25 cellular contexts compared by ENCODE assay signal in the genomic region with DNA sequence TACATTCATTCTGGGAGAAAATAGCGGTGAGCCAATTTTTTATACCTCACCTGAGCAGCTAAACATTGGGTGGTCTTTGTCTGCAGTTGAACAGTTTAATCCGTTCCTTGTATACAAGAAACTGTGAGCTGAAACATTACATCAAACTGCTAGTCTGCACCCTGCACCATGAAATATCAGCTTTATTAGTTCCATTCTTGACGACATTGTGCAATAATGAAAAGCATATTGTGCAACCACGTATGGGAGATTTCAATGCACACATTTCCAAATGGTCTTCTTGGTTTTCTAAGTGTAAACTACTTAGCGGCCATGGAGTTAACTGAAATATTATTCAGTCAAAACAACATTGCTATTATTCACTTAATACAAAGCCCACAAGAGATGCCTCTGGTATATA.
DNase-seq lines count a peak whose midpoint lies in the region; ATAC-seq, FAIRE-seq and TF ChIP-seq lines count a peak whose summit lies in the region.
"Had no signal": no experiment of that assay in that cellular context is flagged by ENCODE, and none has a peak within 500 bp of the region (broad histone marks: within the 10 kb centered on the region; RNA-seq: fewer than 3 reads in every experiment).

No MANE protein-coding gene starts in this region.

- H3K23ac ChIP-seq in H1 (ENCODE audit: insufficient read length) (no peak overlapping the region), mesenchymal stem cell (ENCODE audit: low read length in 2 of 2) (no peak overlapping the region)

- ATAC-seq in HG03045 (IDR thresholded peaks at IDR 0.05; ENCODE audit: unreplicated experiment): no peak
- no peak for ATAC-seq in SK-N-SH treated with all-trans-retinoic acid at 6 μM for 48 hours
- ATAC-seq: HCT116; heart left ventricle; lower lobe of right lung; stimulated activated memory B cell treated with anti-CD40 and anti-IgM and Interleukin-4, amounts not matched to agents 10 μg/mL and 1 μg/mL and 100 μg/mL, for 72 hours had no signal

- H3K79me1 ChIP-seq in H1 (ENCODE audit: low read depth, low read length): no peaks in the 10 kb centered on the region
- H3K79me1 ChIP-seq in mesenchymal stem cell (replicated peaks; ENCODE audit: low read length, poor library complexity, severe bottlenecking): no peaks in the 10 kb centered on the region

- H2BK5ac ChIP-seq in H1 (ENCODE audit: low read depth, low read length) (no peak overlapping the region), mesenchymal stem cell (ENCODE audit: low read depth, low read length, poor library complexity, severe bottlenecking) (no peak overlapping the region)

- H2BK15ac ChIP-seq in H1 (ENCODE audit: low read length) (no peak overlapping the region), mesenchymal stem cell (ENCODE audit: low read depth, poor library complexity, severe bottlenecking) (no peak overlapping the region)

- CTCF ChIA-PET in H1 (lab: Charles Lee; ENCODE audit: partially characterized antibody): interaction anchor here (0.7 to 1.5 kb wide), 4 partner anchors 8 to 113 kb away, joined by 3 to 4 read pairs (median 4); no protein-coding TSS in a partner anchor

- H2AK5ac ChIP-seq in H1 (ENCODE audit: low read depth, low read length) (no peak overlapping the region), mesenchymal stem cell (ENCODE audit: low read length, severe bottlenecking) (no peak overlapping the region)

- H3K23me2 ChIP-seq in H1 (ENCODE audit: low read depth, low read length): no peaks in the 10 kb centered on the region

- DNase-seq in EL: peak; percentile 7
- DNase-seq in NOMO-1 treated with DMSO at 0.1 percent for 48 hours (lab: John Stamatoyannopoulos, UW; ENCODE audit: unreplicated experiment): peak; percentile 59
- DNase-seq in H1 (ENCODE audit: low read depth in 1 of 2, low spot score in 2 of 2): peak in 1 of 2 experiments; percentile 13
- DNase-seq in mesenchymal stem cell: peak; percentile 35
- no peak for DNase-seq in tibial artery
- DNase-seq: activated B cell treated with CpG ODN at 0.5 μM for 24 hours; activated CD4-positive, alpha-beta memory T cell treated with anti-CD3 and anti-CD28 coated beads for 36 hours; activated naive CD4-positive, alpha-beta T cell; aorta; heart left ventricle; immature natural killer cell; lower lobe of right lung; NCI-H2107; NCI-H510A treated with DMSO at 0.1 percent for 48 hours; occipital lobe; SHP77 treated with DMSO at 0.1 percent for 48 hours; T-helper 2 cell had no signal

- POLR2A ChIA-PET in H1 (lab: Charles Lee; ENCODE audit: partially characterized antibody): interaction anchor here (0.8 kb wide), 1 partner anchor 10 kb away, joined by 3 read pairs; no protein-coding TSS in a partner anchor

- WGBS in H1 (ENCODE audit: extremely low coverage in 1 of 2, insufficient coverage in 1 of 2, insufficient read length in 1 of 2, insufficient replicate concordance in 2 of 2, low coverage in 1 of 2, low lambda C conversion rate in 2 of 2, missing lambda C conversion rate in 1 of 2), 2 experiments: 92% methylated on average over 5 of the region's 5 CpGs; no CpG with 5 or more reads in 1 of the 2 experiments
- WGBS in mesenchymal stem cell: 100% methylated on average over 4 of the region's 5 CpGs

- H3K56ac ChIP-seq in H1 (replicated peaks; ENCODE audit: insufficient read length, low read depth, low read length): no peak overlapping the region

- no peak overlapping the region for H4K5ac ChIP-seq in H1 (ENCODE audit: insufficient read length, low read depth, low read length)

- H3K9me3 ChIP-seq in H1 (ENCODE audit: insufficient read depth in 2 of 2, low read depth in 1 of 2, low read length in 1 of 2) (no peaks in the 10 kb centered on the region), mesenchymal stem cell (ENCODE audit: control insufficient read depth, low read length) (no peaks in the 10 kb centered on the region), tibial artery (no peaks in the 10 kb centered on the region)
- H3K9me3 ChIP-seq: heart left ventricle, lower lobe of right lung, right atrium auricular region, tibial nerve had no signal

- no peak for TF ChIP-seq RAD21 in H1 (IDR thresholded peaks at IDR 0.05 in 1 of 2, conservative IDR thresholded peaks at IDR 0.05 in 1 of 2; ENCODE audit: low read depth in 2 of 2, low read length in 2 of 2)

- H3K4me2 ChIP-seq in H1 (ENCODE audit: insufficient read depth in 1 of 2, low read depth in 2 of 2, low read length in 2 of 2): no peak overlapping the region
- no peak overlapping the region for H3K4me2 ChIP-seq in mesenchymal stem cell (ENCODE audit: low read length, poor library complexity, severe bottlenecking)

- intact Hi-C loops in tibial artery (cut with DNase I; ENCODE audit: low total_unique reads): no loop called here

- H3K4me1 ChIP-seq in H1 (replicated peaks in 1 of 4; ENCODE audit: control insufficient read depth in 3 of 4, insufficient read depth in 4 of 4, low read length in 3 of 4) (no peaks in the 10 kb centered on the region; a peak in 2 of 7 replicates), mesenchymal stem cell (ENCODE audit: control insufficient read depth, insufficient read depth, low read depth, low read length) (peaks cover 3% of the 10 kb centered on the region), tibial artery (no peaks in the 10 kb centered on the region)
- H3K4me1 ChIP-seq: right atrium auricular region had no signal

- no peak overlapping the region for H2AFZ ChIP-seq in H1 (ENCODE audit: low read length)
- no peak overlapping the region for H2AFZ ChIP-seq in mesenchymal stem cell (ENCODE audit: low read depth, low read length)

- H3K27ac ChIP-seq in H1 (ENCODE audit: low read depth, low read length): no peak overlapping the region
- H3K27ac ChIP-seq in mesenchymal stem cell (ENCODE audit: low read length, poor library complexity, severe bottlenecking): no peak overlapping the region
- no peak overlapping the region for H3K27ac ChIP-seq in tibial artery
- H3K27ac ChIP-seq: heart left ventricle, lower lobe of right lung, right atrium auricular region, tibial nerve had no signal

- no peaks in the 10 kb centered on the region for H4K20me1 ChIP-seq in H1 (replicated peaks in 1 of 2; ENCODE audit: control insufficient read depth in 1 of 2, insufficient read depth in 2 of 2, low read length in 2 of 2)

- H2BK120ac ChIP-seq in H1 (replicated peaks; ENCODE audit: low read depth, low read length) (no peak overlapping the region), mesenchymal stem cell (ENCODE audit: low read depth, low read length) (no peak overlapping the region)

- no peak for TF ChIP-seq CTCF in H1 (IDR thresholded peaks at IDR 0.05; ENCODE audit: control extremely low read depth in 1 of 3, insufficient read depth in 1 of 3, low read depth in 1 of 3, low read length in 3 of 3)
- no peak for TF ChIP-seq CTCF in tibial artery (IDR thresholded peaks at IDR 0.05)

- no peak overlapping the region for H3K4ac ChIP-seq in H1 (replicated peaks; ENCODE audit: insufficient read length, low read depth, low read length)
- H3K4ac ChIP-seq in mesenchymal stem cell (ENCODE audit: low read depth in 1 of 2, low read length in 2 of 2): no peak overlapping the region

- no peak overlapping the region for H3K18ac ChIP-seq in H1 (ENCODE audit: extremely low read depth, low read length)
- H3K18ac ChIP-seq in mesenchymal stem cell (ENCODE audit: low read depth in 1 of 2, low read length in 2 of 2): no peak overlapping the region

- H4K91ac ChIP-seq in H1 (replicated peaks; ENCODE audit: insufficient read length, low read length): no peak overlapping the region
- no peak overlapping the region for H4K91ac ChIP-seq in mesenchymal stem cell (ENCODE audit: low read length)

- H2BK12ac ChIP-seq in H1 (ENCODE audit: low read depth, low read length) (no peak overlapping the region), mesenchymal stem cell (ENCODE audit: low read length in 2 of 2) (no peak overlapping the region)

- no peaks in the 10 kb centered on the region for H3K27me3 ChIP-seq in H1 (replicated peaks in 1 of 4; ENCODE audit: control insufficient read depth in 3 of 4, extremely low read depth in 1 of 4, insufficient read depth in 3 of 4, low read length in 3 of 4)
- peaks cover 4 to 27% of the 10 kb centered on the region in 2 experiments for H3K27me3 ChIP-seq in mesenchymal stem cell (ENCODE audit: control insufficient read depth in 1 of 2, insufficient read depth in 1 of 2, low read length in 2 of 2)
- H3K27me3 ChIP-seq in tibial artery: no peaks in the 10 kb centered on the region
- H3K27me3 ChIP-seq: heart left ventricle, right atrium auricular region, tibial nerve had no signal

- H2BK20ac ChIP-seq in H1 (ENCODE audit: low read length): no peak overlapping the region

- H3K36me3 ChIP-seq in H1 (ENCODE audit: control insufficient read depth in 2 of 4, insufficient read depth in 4 of 4, low read length in 3 of 4): no peaks in the 10 kb centered on the region
- no peaks in the 10 kb centered on the region for H3K36me3 ChIP-seq in mesenchymal stem cell (ENCODE audit: control insufficient read depth in 1 of 2, insufficient read depth in 2 of 2, low read depth in 1 of 2, low read length in 2 of 2)
- H3K36me3 ChIP-seq in tibial artery: no peaks in the 10 kb centered on the region
- H3K36me3 ChIP-seq: heart left ventricle, lower lobe of right lung, right atrium auricular region, tibial nerve had no signal

- H3K79me2 ChIP-seq in H1 (ENCODE audit: control insufficient read depth in 1 of 2, insufficient read depth in 2 of 2, low read length in 2 of 2): no peaks in the 10 kb centered on the region

- no peak overlapping the region for H3K4me3 ChIP-seq in H1 (ENCODE audit: extremely low read depth in 1 of 4, insufficient read depth in 2 of 4, low read depth in 3 of 4, low read length in 4 of 4)
- no peak overlapping the region for H3K4me3 ChIP-seq in mesenchymal stem cell (ENCODE audit: insufficient read depth in 1 of 2, low read depth in 1 of 2, low read length in 2 of 2)
- H3K4me3 ChIP-seq in tibial artery: no peak overlapping the region
- H3K4me3 ChIP-seq: heart left ventricle, lower lobe of right lung, right atrium auricular region, tibial nerve had no signal

- no peak for TF ChIP-seq EP300 in H1 (IDR thresholded peaks at IDR 0.05; ENCODE audit: borderline replicate concordance in 1 of 2, low read depth in 2 of 2, low read length in 2 of 2)

- no peak for TF ChIP-seq POLR2A in H1 (IDR thresholded peaks at IDR 0.05; ENCODE audit: control extremely low read depth in 1 of 2, low read depth in 2 of 2, low read length in 2 of 2)

- H4K8ac ChIP-seq in H1 (ENCODE audit: extremely low read depth, insufficient read depth, low read length) (no peak overlapping the region), mesenchymal stem cell (ENCODE audit: low read length) (no peak overlapping the region)

- H3K14ac ChIP-seq in H1 (ENCODE audit: insufficient read length) (no peak overlapping the region), mesenchymal stem cell (ENCODE audit: low read length in 2 of 2) (no peak overlapping the region)

- H3K9ac ChIP-seq in H1 (replicated peaks in 1 of 4; ENCODE audit: extremely low read depth in 1 of 4, low read depth in 3 of 4, low read length in 3 of 4): no peak overlapping the region
- no peak overlapping the region for H3K9ac ChIP-seq in mesenchymal stem cell (ENCODE audit: low read length)

- FAIRE-seq in H1 (lab: Jason Lieb, UNC): no peak
- FAIRE-seq: D721Med, G401.6 had no signal

TF ChIP-seq in H1, 55 proteins besides CTCF, POLR2A, EP300 and RAD21 (continues in another document):
- no peak for TF ChIP-seq BRCA1 (IDR thresholded peaks at IDR 0.05; ENCODE audit: low read depth, low read length)

Comparison
In these comparisons a context has a peak if more than half of its experiments do, and no peak if none do; other contexts are left out.
1. DNase-seq: peak in EL (single experiment), NOMO-1 treated with DMSO at 0.1 percent for 48 hours (single experiment) and mesenchymal stem cell (single experiment); none in tibial artery (0 of 2).